ENCODE assay signal across 15 cellular contexts in genomic region chr12:58313091-58313855, GRCh38.
DNase-seq lines count a peak whose midpoint lies in the region; ATAC-seq, FAIRE-seq and TF ChIP-seq lines count a peak whose summit lies in the region.
"Had no signal": no experiment of that assay in that cellular context is flagged by ENCODE, and none has a peak within 500 bp of the region (broad histone marks: within the 10 kb centered on the region; RNA-seq: fewer than 3 reads in every experiment).

No MANE protein-coding gene starts in this region.

- H2AFZ ChIP-seq in astrocyte (ENCODE audit: low read depth, low read length) = no peak overlapping the region

- no peak overlapping the region for H3K4me3 Mint-ChIP-seq in astrocyte (ENCODE audit: unreplicated experiment)
- H3K4me3 Mint-ChIP-seq: activated naive CD4-positive, alpha-beta T cell treated with anti-CD3 and anti-CD28 coated beads, Interleukin-2, amount 10 ng/mL, durations not matched to agents 7 days and 5 days; H9; natural killer cell treated with Interleukin-12 subunit alpha and Interleukin-12 subunit beta and Interleukin-15 and Interleukin-18, amount 100 ng/mL, for 72 hours had no signal

- TF ChIP-seq CTCF in astrocyte (IDR thresholded peaks at IDR 0.05; ENCODE audit: insufficient read depth, low read depth, low read length) = no peak

- peak overlapping the region; percentile 90 for H3K27ac ChIP-seq in astrocyte (ENCODE audit: low read depth, low read length)
- no peak overlapping the region for H3K27ac ChIP-seq in SJCRH30
- H3K27ac ChIP-seq: gastrocnemius medialis had no signal

- no peaks in the 10 kb centered on the region for H3K27me3 Mint-ChIP-seq in astrocyte (ENCODE audit: low read depth, unreplicated experiment)
- H3K27me3 Mint-ChIP-seq: activated naive CD4-positive, alpha-beta T cell treated with anti-CD3 and anti-CD28 coated beads, Interleukin-2, amount 10 ng/mL, durations not matched to agents 7 days and 5 days had no signal

- peak; percentile 45 for FAIRE-seq in H54 (lab: Jason Lieb, UNC)
- peak; percentile 81 for FAIRE-seq in astrocyte (lab: Jason Lieb, UNC)
- FAIRE-seq: colon had no signal

- H3K36me3 Mint-ChIP-seq in astrocyte (ENCODE audit: low read depth, unreplicated experiment) = no peaks in the 10 kb centered on the region
- H3K36me3 Mint-ChIP-seq: activated naive CD4-positive, alpha-beta T cell treated with anti-CD3 and anti-CD28 coated beads, Interleukin-2, amount 10 ng/mL, durations not matched to agents 7 days and 5 days; natural killer cell treated with Interleukin-12 subunit alpha and Interleukin-12 subunit beta and Interleukin-15 and Interleukin-18, amount 100 ng/mL, for 72 hours had no signal

- H3K4me1 ChIP-seq in astrocyte (ENCODE audit: insufficient read depth, low read length) (peaks cover 36% of the 10 kb centered on the region), SJCRH30 (peaks cover 32% of the 10 kb centered on the region)

- ATAC-seq in GM18519 (IDR thresholded peaks at IDR 0.05; ENCODE audit: low FRiP score, unreplicated experiment) = no peak
- ATAC-seq: gastrocnemius medialis; natural killer cell treated with Interleukin-12 subunit alpha and Interleukin-12 subunit beta and Interleukin-15 and Interleukin-18, amount 100 ng/mL, for 72 hours had no signal

- H3K36me3 ChIP-seq in astrocyte (ENCODE audit: insufficient read depth, low read length) (no peaks in the 10 kb centered on the region), SJCRH30 (no peaks in the 10 kb centered on the region)
- H3K36me3 ChIP-seq: gastrocnemius medialis had no signal

- H3K79me2 ChIP-seq in astrocyte (ENCODE audit: insufficient read depth, low read length) = no peaks in the 10 kb centered on the region

- no peaks in the 10 kb centered on the region for H4K20me1 ChIP-seq in astrocyte (ENCODE audit: insufficient read depth, low read length)

- peaks cover 7% of the 10 kb centered on the region for H3K9me3 Mint-ChIP-seq in astrocyte (ENCODE audit: unreplicated experiment)

- peak overlapping the region; percentile 97 for H3K27ac Mint-ChIP-seq in astrocyte (ENCODE audit: unreplicated experiment)
- H3K27ac Mint-ChIP-seq: activated naive CD4-positive, alpha-beta T cell treated with anti-CD3 and anti-CD28 coated beads, Interleukin-2, amount 10 ng/mL, durations not matched to agents 7 days and 5 days; H9; natural killer cell treated with Interleukin-12 subunit alpha and Interleukin-12 subunit beta and Interleukin-15 and Interleukin-18, amount 100 ng/mL, for 72 hours had no signal

- H3K9ac ChIP-seq in astrocyte (ENCODE audit: low read length) = peak overlapping the region; percentile 32

- DNase-seq in H54 (ENCODE audit: insufficient read length, low spot score) = no peak
- DNase-seq in astrocyte (ENCODE audit: low read depth) = peak; percentile 93
- peak; percentile 56 for DNase-seq in glomerular visceral epithelial cell (ENCODE audit: extremely low spot score)
- DNase-seq in stromal cell of bone marrow (ENCODE audit: low read depth) = peak; percentile 38
- no peak for DNase-seq in NCI-H1417 (lab: John Stamatoyannopoulos, UW)
- no peak for DNase-seq in SJCRH30
- DNase-seq: activated CD8-positive, alpha-beta memory T cell treated with anti-CD3 and anti-CD28 coated beads for 24 hours; activated naive CD4-positive, alpha-beta T cell treated with anti-CD3 and anti-CD28 coated beads, Interleukin-2, amount 10 ng/mL, durations not matched to agents 7 days and 5 days; gastrocnemius medialis; H9; NCI-H1092 treated with DMSO at 0.1 percent for 48 hours; NCI-H510A treated with DMSO at 0.1 percent for 48 hours had no signal

- peaks cover 45% of the 10 kb centered on the region for H3K4me1 Mint-ChIP-seq in astrocyte (ENCODE audit: low read depth, unreplicated experiment)
- H3K4me1 Mint-ChIP-seq: activated naive CD4-positive, alpha-beta T cell treated with anti-CD3 and anti-CD28 coated beads, Interleukin-2, amount 10 ng/mL, durations not matched to agents 7 days and 5 days had no signal

- H3K4me3 ChIP-seq in astrocyte (ENCODE audit: insufficient read depth, low read depth, low read length) = peak overlapping the region; percentile 18
- no peak overlapping the region for H3K4me3 ChIP-seq in SJCRH30
- H3K4me3 ChIP-seq: gastrocnemius medialis had no signal

- no peak for TF ChIP-seq POLR2A in H54 (IDR thresholded peaks at IDR 0.05; ENCODE audit: low read depth, low read length)

- H3K27me3 ChIP-seq in astrocyte (ENCODE audit: insufficient read depth, low read length) (no peaks in the 10 kb centered on the region), SJCRH30 (peaks cover 19% of the 10 kb centered on the region; the same call in 1 of the 2 replicates)
- H3K27me3 ChIP-seq: gastrocnemius medialis had no signal

- H3K9me3 ChIP-seq in astrocyte (ENCODE audit: insufficient read depth, low read depth, low read length) = no peaks in the 10 kb centered on the region
- 0 out of 2 replicates have a peak, but pooled peaks cover 5% of the 10 kb centered on the region for H3K9me3 ChIP-seq in SJCRH30 (replicated peaks)
- H3K9me3 ChIP-seq: gastrocnemius medialis had no signal

- H3K4me2 ChIP-seq in astrocyte (ENCODE audit: low read length) = peak overlapping the region; percentile 38

Comparison
In these comparisons a context has a peak if more than half of its experiments do, and no peak if none do; other contexts are left out.
1. DNase-seq: peak in astrocyte (single experiment), glomerular visceral epithelial cell (single experiment) and stromal cell of bone marrow (single experiment); none in H54 (single experiment), NCI-H1417 (0 of 3) and SJCRH30 (0 of 2).